Comparison of ENCODE assay signal across 1 cellular context in genomic region chr1:37721565-37721964, GRCh38.
TF ChIP-seq lines count a peak whose summit lies in the region.

No MANE protein-coding gene starts in this region.

TF ChIP-seq in H1, 55 proteins besides CTCF, POLR2A, EP300 and RAD21:
- TF ChIP-seq MAX (IDR thresholded peaks at IDR 0.05) (no peak), TCF12 (IDR thresholded peaks at IDR 0.05; ENCODE audit: low read depth, low read length) (no peak), SP1 (IDR thresholded peaks at IDR 0.05; ENCODE audit: low read depth, low read length) (no peak), NRF1 (IDR thresholded peaks at IDR 0.05; ENCODE audit: low read depth, low read length) (no peak), SAP30 (IDR thresholded peaks at IDR 0.05; ENCODE audit: insufficient read depth, insufficient replicate concordance, low read length) (no peak), YY1 (IDR thresholded peaks at IDR 0.05; ENCODE audit: low read depth, low read length) (no peak), RXRA (IDR thresholded peaks at IDR 0.05; ENCODE audit: insufficient read depth, low read depth, low read length) (no peak), ZNF274 (IDR thresholded peaks at IDR 0.05; ENCODE audit: borderline replicate concordance, extremely low read depth, low read length) (no peak), EZH2 (IDR thresholded peaks at IDR 0.05; ENCODE audit: low read depth, low read length, severe bottlenecking) (no peak), NANOG (IDR thresholded peaks at IDR 0.05; ENCODE audit: insufficient read depth, low read depth, low read length, poor library complexity, severe bottlenecking) (no peak), SIX5 (IDR thresholded peaks at IDR 0.05; ENCODE audit: low read depth, low read length) (no peak), RNF2 (IDR thresholded peaks at IDR 0.05; ENCODE audit: borderline replicate concordance, low read depth, low read length, missing control alignments, poor library complexity, severe bottlenecking) (no peak)
- TF ChIP-seq, protein P1, sequence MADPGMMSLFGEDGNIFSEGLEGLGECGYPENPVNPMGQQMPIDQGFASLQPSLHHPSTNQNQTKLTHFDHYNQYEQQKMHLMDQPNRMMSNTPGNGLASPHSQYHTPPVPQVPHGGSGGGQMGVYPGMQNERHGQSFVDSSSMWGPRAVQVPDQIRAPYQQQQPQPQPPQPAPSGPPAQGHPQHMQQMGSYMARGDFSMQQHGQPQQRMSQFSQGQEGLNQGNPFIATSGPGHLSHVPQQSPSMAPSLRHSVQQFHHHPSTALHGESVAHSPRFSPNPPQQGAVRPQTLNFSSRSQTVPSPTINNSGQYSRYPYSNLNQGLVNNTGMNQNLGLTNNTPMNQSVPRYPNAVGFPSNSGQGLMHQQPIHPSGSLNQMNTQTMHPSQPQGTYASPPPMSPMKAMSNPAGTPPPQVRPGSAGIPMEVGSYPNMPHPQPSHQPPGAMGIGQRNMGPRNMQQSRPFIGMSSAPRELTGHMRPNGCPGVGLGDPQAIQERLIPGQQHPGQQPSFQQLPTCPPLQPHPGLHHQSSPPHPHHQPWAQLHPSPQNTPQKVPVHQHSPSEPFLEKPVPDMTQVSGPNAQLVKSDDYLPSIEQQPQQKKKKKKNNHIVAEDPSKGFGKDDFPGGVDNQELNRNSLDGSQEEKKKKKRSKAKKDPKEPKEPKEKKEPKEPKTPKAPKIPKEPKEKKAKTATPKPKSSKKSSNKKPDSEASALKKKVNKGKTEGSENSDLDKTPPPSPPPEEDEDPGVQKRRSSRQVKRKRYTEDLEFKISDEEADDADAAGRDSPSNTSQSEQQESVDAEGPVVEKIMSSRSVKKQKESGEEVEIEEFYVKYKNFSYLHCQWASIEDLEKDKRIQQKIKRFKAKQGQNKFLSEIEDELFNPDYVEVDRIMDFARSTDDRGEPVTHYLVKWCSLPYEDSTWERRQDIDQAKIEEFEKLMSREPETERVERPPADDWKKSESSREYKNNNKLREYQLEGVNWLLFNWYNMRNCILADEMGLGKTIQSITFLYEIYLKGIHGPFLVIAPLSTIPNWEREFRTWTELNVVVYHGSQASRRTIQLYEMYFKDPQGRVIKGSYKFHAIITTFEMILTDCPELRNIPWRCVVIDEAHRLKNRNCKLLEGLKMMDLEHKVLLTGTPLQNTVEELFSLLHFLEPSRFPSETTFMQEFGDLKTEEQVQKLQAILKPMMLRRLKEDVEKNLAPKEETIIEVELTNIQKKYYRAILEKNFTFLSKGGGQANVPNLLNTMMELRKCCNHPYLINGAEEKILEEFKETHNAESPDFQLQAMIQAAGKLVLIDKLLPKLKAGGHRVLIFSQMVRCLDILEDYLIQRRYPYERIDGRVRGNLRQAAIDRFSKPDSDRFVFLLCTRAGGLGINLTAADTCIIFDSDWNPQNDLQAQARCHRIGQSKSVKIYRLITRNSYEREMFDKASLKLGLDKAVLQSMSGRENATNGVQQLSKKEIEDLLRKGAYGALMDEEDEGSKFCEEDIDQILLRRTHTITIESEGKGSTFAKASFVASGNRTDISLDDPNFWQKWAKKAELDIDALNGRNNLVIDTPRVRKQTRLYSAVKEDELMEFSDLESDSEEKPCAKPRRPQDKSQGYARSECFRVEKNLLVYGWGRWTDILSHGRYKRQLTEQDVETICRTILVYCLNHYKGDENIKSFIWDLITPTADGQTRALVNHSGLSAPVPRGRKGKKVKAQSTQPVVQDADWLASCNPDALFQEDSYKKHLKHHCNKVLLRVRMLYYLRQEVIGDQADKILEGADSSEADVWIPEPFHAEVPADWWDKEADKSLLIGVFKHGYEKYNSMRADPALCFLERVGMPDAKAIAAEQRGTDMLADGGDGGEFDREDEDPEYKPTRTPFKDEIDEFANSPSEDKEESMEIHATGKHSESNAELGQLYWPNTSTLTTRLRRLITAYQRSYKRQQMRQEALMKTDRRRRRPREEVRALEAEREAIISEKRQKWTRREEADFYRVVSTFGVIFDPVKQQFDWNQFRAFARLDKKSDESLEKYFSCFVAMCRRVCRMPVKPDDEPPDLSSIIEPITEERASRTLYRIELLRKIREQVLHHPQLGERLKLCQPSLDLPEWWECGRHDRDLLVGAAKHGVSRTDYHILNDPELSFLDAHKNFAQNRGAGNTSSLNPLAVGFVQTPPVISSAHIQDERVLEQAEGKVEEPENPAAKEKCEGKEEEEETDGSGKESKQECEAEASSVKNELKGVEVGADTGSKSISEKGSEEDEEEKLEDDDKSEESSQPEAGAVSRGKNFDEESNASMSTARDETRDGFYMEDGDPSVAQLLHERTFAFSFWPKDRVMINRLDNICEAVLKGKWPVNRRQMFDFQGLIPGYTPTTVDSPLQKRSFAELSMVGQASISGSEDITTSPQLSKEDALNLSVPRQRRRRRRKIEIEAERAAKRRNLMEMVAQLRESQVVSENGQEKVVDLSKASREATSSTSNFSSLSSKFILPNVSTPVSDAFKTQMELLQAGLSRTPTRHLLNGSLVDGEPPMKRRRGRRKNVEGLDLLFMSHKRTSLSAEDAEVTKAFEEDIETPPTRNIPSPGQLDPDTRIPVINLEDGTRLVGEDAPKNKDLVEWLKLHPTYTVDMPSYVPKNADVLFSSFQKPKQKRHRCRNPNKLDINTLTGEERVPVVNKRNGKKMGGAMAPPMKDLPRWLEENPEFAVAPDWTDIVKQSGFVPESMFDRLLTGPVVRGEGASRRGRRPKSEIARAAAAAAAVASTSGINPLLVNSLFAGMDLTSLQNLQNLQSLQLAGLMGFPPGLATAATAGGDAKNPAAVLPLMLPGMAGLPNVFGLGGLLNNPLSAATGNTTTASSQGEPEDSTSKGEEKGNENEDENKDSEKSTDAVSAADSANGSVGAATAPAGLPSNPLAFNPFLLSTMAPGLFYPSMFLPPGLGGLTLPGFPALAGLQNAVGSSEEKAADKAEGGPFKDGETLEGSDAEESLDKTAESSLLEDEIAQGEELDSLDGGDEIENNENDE (IDR thresholded peaks at IDR 0.05; ENCODE audit: insufficient replicate concordance, low read length), result no peak
- TF ChIP-seq, protein P2, sequence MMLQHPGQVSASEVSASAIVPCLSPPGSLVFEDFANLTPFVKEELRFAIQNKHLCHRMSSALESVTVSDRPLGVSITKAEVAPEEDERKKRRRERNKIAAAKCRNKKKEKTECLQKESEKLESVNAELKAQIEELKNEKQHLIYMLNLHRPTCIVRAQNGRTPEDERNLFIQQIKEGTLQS (IDR thresholded peaks at IDR 0.05; ENCODE audit: insufficient read depth, low read depth, low read length), result no peak
